In genomic region chr7:107966701-107967100, GRCh38 we compare ENCODE assay signal across 10 cellular contexts. TPM values are rescaled to one million over a fixed set of nuclear protein-coding genes. Genes with fewer than 3 reads are reported as not detected.
DNase-seq lines count a peak whose midpoint lies in the region; ATAC-seq and TF ChIP-seq lines count a peak whose summit lies in the region.
"Had no signal": no experiment of that assay in that cellular context is flagged by ENCODE, and none has a peak within 500 bp of the region (broad histone marks: within the 10 kb centered on the region; RNA-seq: fewer than 3 reads in every experiment).

No MANE protein-coding gene starts in this region.

- no peaks in the 10 kb centered on the region for H3K27me3 ChIP-seq in neural progenitor cell
- no peaks in the 10 kb centered on the region for H3K27me3 ChIP-seq in MM.1S (replicated peaks; ENCODE audit: insufficient read depth, low read length)

- H3K9ac ChIP-seq in neural progenitor cell (no peak overlapping the region), MM.1S (ENCODE audit: low read length) (no peak overlapping the region)

- no peaks in the 10 kb centered on the region for H3K9me2 ChIP-seq in MM.1S (replicated peaks; ENCODE audit: insufficient read depth, low read length)

- H3K27ac ChIP-seq in neural progenitor cell (no peak overlapping the region), MM.1S (ENCODE audit: low read length) (no peak overlapping the region)

- peak overlapping the region; percentile 6 for H3K4me2 ChIP-seq in neural progenitor cell
- no peak overlapping the region for H3K4me2 ChIP-seq in MM.1S (ENCODE audit: low read depth, low read length)

- H3K4me3 ChIP-seq in epithelial cell of esophagus (ENCODE audit: low read length) (no peak overlapping the region), neural progenitor cell (no peak overlapping the region), MM.1S (ENCODE audit: low read length) (no peak overlapping the region)

- H3K9me3 ChIP-seq in neural progenitor cell (ENCODE audit: low read depth), result no peaks in the 10 kb centered on the region
- no peaks in the 10 kb centered on the region for H3K9me3 ChIP-seq in MM.1S (replicated peaks; ENCODE audit: insufficient read depth, low read length)

- no peak overlapping the region for H3K4me3 Mint-ChIP-seq in neural progenitor cell
- H3K4me3 Mint-ChIP-seq: brain had no signal

- no peak for ATAC-seq in HG03108 (IDR thresholded peaks at IDR 0.05; ENCODE audit: unreplicated experiment)
- ATAC-seq in GM19397 (IDR thresholded peaks at IDR 0.05; ENCODE audit: unreplicated experiment), result no peak

- DNase-seq in EL, result peak; percentile 88
- peak; percentile 81 for DNase-seq in NCI-H446 treated with DMSO at 0.1 percent for 48 hours (lab: John Stamatoyannopoulos, UW)
- DNase-seq in epithelial cell of esophagus (ENCODE audit: low read depth), result peak; percentile 94
- DNase-seq in neural progenitor cell (ENCODE audit: low spot score), result peak; percentile 64
- no peak for DNase-seq in MM.1S
- DNase-seq in COR-L47 (lab: John Stamatoyannopoulos, UW), result no peak
- DNase-seq: T-helper 2 cell had no signal

- H4K20me1 ChIP-seq in neural progenitor cell (ENCODE audit: low read depth), result no peaks in the 10 kb centered on the region
- H4K20me1 ChIP-seq in MM.1S (ENCODE audit: insufficient read depth, low read length), result no peaks in the 10 kb centered on the region

- H3K9me3 Mint-ChIP-seq in neural progenitor cell, result no peaks in the 10 kb centered on the region
- H3K9me3 Mint-ChIP-seq: brain had no signal

- H3K4me1 ChIP-seq in neural progenitor cell (peaks cover 8% of the 10 kb centered on the region), MM.1S (ENCODE audit: low read length) (no peaks in the 10 kb centered on the region)

- peaks cover 8% of the 10 kb centered on the region for H3K36me3 Mint-ChIP-seq in neural progenitor cell

- H3K79me2 ChIP-seq in neural progenitor cell (ENCODE audit: low read depth) (no peaks in the 10 kb centered on the region), MM.1S (ENCODE audit: low read length) (no peaks in the 10 kb centered on the region)

- H3K4me1 Mint-ChIP-seq in neural progenitor cell, result peaks cover 8% of the 10 kb centered on the region

- H2AFZ ChIP-seq in neural progenitor cell (replicated peaks) (no peak overlapping the region), MM.1S (ENCODE audit: low read length) (no peak overlapping the region)

- TF ChIP-seq CTCF in epithelial cell of esophagus (IDR thresholded peaks at IDR 0.05; ENCODE audit: insufficient read depth, low read depth, low read length, missing control alignments) (peak; percentile 27), neural progenitor cell (IDR thresholded peaks at IDR 0.05) (no peak), MM.1S (IDR thresholded peaks at IDR 0.05; ENCODE audit: low read length) (no peak)

- H3F3A ChIP-seq in neural progenitor cell (ENCODE audit: low read depth), result no peaks in the 10 kb centered on the region
- H3F3A ChIP-seq in MM.1S (ENCODE audit: insufficient read depth, low read length), result no peaks in the 10 kb centered on the region

- H3K27ac Mint-ChIP-seq in neural progenitor cell, result peak overlapping the region; percentile 88
- H3K27ac Mint-ChIP-seq: brain had no signal

- no peaks in the 10 kb centered on the region for H3K27me3 Mint-ChIP-seq in neural progenitor cell (ENCODE audit: insufficient read depth, low read depth)
- H3K27me3 Mint-ChIP-seq: brain had no signal

- H3K36me3 ChIP-seq in neural progenitor cell (peaks cover 8% of the 10 kb centered on the region), MM.1S (replicated peaks; ENCODE audit: insufficient read depth, low read length) (no peaks in the 10 kb centered on the region)

RNA-seq across cellular contexts. Expression of gene LAMB1, which starts 36.3 kb away (rescaled TPM):
- 87.7 and 100 TPM in 2 replicates for total RNA-seq in neural progenitor cell (ENCODE audit: low replicate concordance)

Comparison
In these comparisons a context has a peak if more than half of its experiments do, and no peak if none do; other contexts are left out.
1. DNase-seq: peak in EL (single experiment), NCI-H446 treated with DMSO at 0.1 percent for 48 hours (single experiment), epithelial cell of esophagus (single experiment) and neural progenitor cell (single experiment); none in MM.1S (single experiment) and COR-L47 (single experiment).